In the genomic region with DNA sequence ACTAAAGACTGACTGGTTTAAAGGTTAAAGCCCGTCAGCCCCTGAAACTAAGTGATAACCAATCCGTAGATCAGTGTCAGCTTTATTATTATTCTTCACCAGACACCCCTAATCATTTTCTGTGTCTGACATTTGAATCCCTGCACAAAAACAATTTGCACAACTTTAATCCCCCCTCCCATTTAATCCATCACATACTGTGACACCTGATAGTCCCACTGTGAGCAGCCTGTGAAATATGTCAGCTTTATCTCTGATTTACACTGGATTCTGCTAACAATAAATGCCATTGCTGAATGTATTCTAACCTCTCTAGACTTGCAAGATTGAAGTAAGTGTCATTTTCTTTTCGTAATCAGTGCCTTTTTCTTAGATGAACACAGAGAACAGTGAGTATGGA, we compare ENCODE assay signal across 26 cellular contexts.
A peak's percentile ranks its signal among the peaks of the same experiment; 100 is the strongest.
DNase-seq lines count a peak whose midpoint lies in the region; ATAC-seq, FAIRE-seq and TF ChIP-seq lines count a peak whose summit lies in the region.
"Had no signal": no experiment of that assay in that cellular context is flagged by ENCODE, and none has a peak within 500 bp of the region (broad histone marks: within the 10 kb centered on the region; RNA-seq: fewer than 3 reads in every experiment).

No MANE protein-coding gene starts in this region.

- no peak overlapping the region for H3K4me2 ChIP-seq in mesendoderm (ENCODE audit: low read length)
- H3K4me2 ChIP-seq: A549; BLaER1 treated with 17β-estradiol and CSF1 and Interleukin-3, amounts not matched to agents 10 nM and 100 nM had no signal

- FAIRE-seq in D721Med (lab: Jason Lieb, UNC): peak; percentile 21
- FAIRE-seq: A549, G401.6, GM12891, GM19239 had no signal

- H2BK15ac ChIP-seq in mesendoderm (replicated peaks; ENCODE audit: low read depth): no peak overlapping the region

- no peaks in the 10 kb centered on the region for H3K4me1 ChIP-seq in mesendoderm (ENCODE audit: control insufficient read depth, low read depth, low read length)
- H3K4me1 ChIP-seq: A549; BLaER1 treated with 17β-estradiol and CSF1 and Interleukin-3, amounts not matched to agents 10 nM and 100 nM; Caco-2 had no signal

- no peaks in the 10 kb centered on the region for H3K4me1 Mint-ChIP-seq in activated CD8-positive, alpha-beta T cell treated with anti-CD3 and anti-CD28 coated beads, Interleukin-2, amount 10 ng/mL, durations not matched to agents 7 days and 5 days (ENCODE audit: low read depth)
- H3K4me1 Mint-ChIP-seq: B cell had no signal

- H3K27me3 Mint-ChIP-seq in activated CD8-positive, alpha-beta T cell treated with anti-CD3 and anti-CD28 coated beads, Interleukin-2, amount 10 ng/mL, durations not matched to agents 7 days and 5 days (ENCODE audit: low read depth): no peaks in the 10 kb centered on the region
- H3K27me3 Mint-ChIP-seq: B cell; CD4-positive, alpha-beta T cell had no signal

- peaks cover 8% of the 10 kb centered on the region for H3K9me3 Mint-ChIP-seq in activated CD8-positive, alpha-beta T cell treated with anti-CD3 and anti-CD28 coated beads, Interleukin-2, amount 10 ng/mL, durations not matched to agents 7 days and 5 days (ENCODE audit: insufficient read depth)

- no peak overlapping the region for H3K9ac ChIP-seq in mesendoderm (ENCODE audit: low read length)
- H3K9ac ChIP-seq: BLaER1 treated with 17β-estradiol and CSF1 and Interleukin-3, amounts not matched to agents 10 nM and 100 nM had no signal

- H4K5ac ChIP-seq in mesendoderm (ENCODE audit: low read length): no peak overlapping the region

- no peak overlapping the region for H4K8ac ChIP-seq in mesendoderm (ENCODE audit: low read depth, low read length)

- no peaks in the 10 kb centered on the region for H3K36me3 Mint-ChIP-seq in activated CD8-positive, alpha-beta T cell treated with anti-CD3 and anti-CD28 coated beads, Interleukin-2, amount 10 ng/mL, durations not matched to agents 7 days and 5 days (ENCODE audit: low read depth)
- H3K36me3 Mint-ChIP-seq: CD8-positive, alpha-beta T cell had no signal

- no peak overlapping the region for H3K4me3 ChIP-seq in mesendoderm (ENCODE audit: low read length)
- H3K4me3 ChIP-seq: A549; BLaER1 treated with 17β-estradiol and CSF1 and Interleukin-3, amounts not matched to agents 10 nM and 100 nM had no signal

- no peak overlapping the region for H3K27ac ChIP-seq in mesendoderm (ENCODE audit: low read depth, low read length)
- H3K27ac ChIP-seq: 22Rv1; A549; BLaER1 treated with 17β-estradiol and CSF1 and Interleukin-3, amounts not matched to agents 10 nM and 100 nM; C4-2B had no signal

- H3K79me1 ChIP-seq in mesendoderm (ENCODE audit: low read length): no peaks in the 10 kb centered on the region

- no peak overlapping the region for H2AK5ac ChIP-seq in mesendoderm (ENCODE audit: low read length)

- no peak overlapping the region for H2BK120ac ChIP-seq in mesendoderm (ENCODE audit: low read depth, low read length)

- no peak overlapping the region for H3K23ac ChIP-seq in mesendoderm (ENCODE audit: low read length)

- WGBS in mesendoderm (ENCODE audit: extremely low coverage, insufficient coverage, low lambda C conversion rate): no CpG with 5 or more reads among the region's 3 CpGs

- H3K36me3 ChIP-seq in mesendoderm (ENCODE audit: control insufficient read depth, insufficient read depth, low read length): no peaks in the 10 kb centered on the region
- H3K36me3 ChIP-seq: BLaER1 treated with 17β-estradiol and CSF1 and Interleukin-3, amounts not matched to agents 10 nM and 100 nM had no signal

- no peak for TF ChIP-seq CTCF in D721Med (IDR thresholded peaks at IDR 0.05; ENCODE audit: insufficient read depth, missing control alignments)

- H3K18ac ChIP-seq in mesendoderm (ENCODE audit: low read length): no peak overlapping the region

- no peaks in the 10 kb centered on the region for H3K79me2 ChIP-seq in mesendoderm (ENCODE audit: control insufficient read depth, insufficient read depth, low read length)

- no peak overlapping the region for H3K56ac ChIP-seq in mesendoderm (ENCODE audit: low read length)

- no peak overlapping the region for H3K27ac Mint-ChIP-seq in activated CD8-positive, alpha-beta T cell treated with anti-CD3 and anti-CD28 coated beads, Interleukin-2, amount 10 ng/mL, durations not matched to agents 7 days and 5 days
- H3K27ac Mint-ChIP-seq: B cell; CD4-positive, alpha-beta T cell; CD8-positive, alpha-beta T cell had no signal

- no peak overlapping the region for H3K4me3 Mint-ChIP-seq in activated CD8-positive, alpha-beta T cell treated with anti-CD3 and anti-CD28 coated beads, Interleukin-2, amount 10 ng/mL, durations not matched to agents 7 days and 5 days
- H3K4me3 Mint-ChIP-seq: B cell; CD4-positive, alpha-beta T cell; CD8-positive, alpha-beta T cell had no signal

- no peak for DNase-seq in D721Med (ENCODE audit: insufficient read length, low spot score)
- peak; percentile 91 for DNase-seq in NCI-H69 (lab: John Stamatoyannopoulos, UW)
- DNase-seq in NCI-H82 treated with DMSO at 0.1 percent for 48 hours (lab: John Stamatoyannopoulos, UW; ENCODE audit: unreplicated experiment): peak; percentile 35
- peak; percentile 5 for DNase-seq in mesendoderm
- DNase-seq in NCI-H2196 (lab: John Stamatoyannopoulos, UW; ENCODE audit: unreplicated experiment): no peak
- no peak for DNase-seq in DMS53 treated with DMSO at 0.1 percent for 48 hours (lab: John Stamatoyannopoulos, UW; ENCODE audit: unreplicated experiment)
- no peak for DNase-seq in activated CD8-positive, alpha-beta T cell treated with anti-CD3 and anti-CD28 coated beads, Interleukin-2, amount 10 ng/mL, durations not matched to agents 7 days and 5 days
- DNase-seq: AML-193; Caco-2; Calu3; CD4-positive, alpha-beta T cell; CD8-positive, alpha-beta T cell; DMS 273 treated with DMSO at 0.1 percent for 48 hours; DMS153; DMS53; DMS79 treated with DMSO at 0.1 percent for 48 hours; GF-D8 had no signal

- POLR2A ChIA-PET in activated CD8-positive, alpha-beta T cell treated with anti-CD3 and anti-CD28 coated beads, Interleukin-2, amount 10 ng/mL, durations not matched to agents 7 days and 5 days (lab: Charles Lee): no interaction called here

- no peak overlapping the region for H3K4ac ChIP-seq in mesendoderm (ENCODE audit: low read depth, low read length)

- CTCF ChIA-PET in activated CD8-positive, alpha-beta T cell treated with anti-CD3 and anti-CD28 coated beads, Interleukin-2, amount 10 ng/mL, durations not matched to agents 7 days and 5 days (lab: Charles Lee): no interaction called here

- H2BK5ac ChIP-seq in mesendoderm (ENCODE audit: low read length): no peak overlapping the region

- H3K27me3 ChIP-seq in mesendoderm (ENCODE audit: insufficient read depth, low read length, poor library complexity): no peaks in the 10 kb centered on the region
- H3K27me3 ChIP-seq: BLaER1 treated with 17β-estradiol and CSF1 and Interleukin-3, amounts not matched to agents 10 nM and 100 nM had no signal

- ATAC-seq in GM21381 (IDR thresholded peaks at IDR 0.05; ENCODE audit: unreplicated experiment): no peak
- ATAC-seq in activated CD8-positive, alpha-beta T cell treated with anti-CD3 and anti-CD28 coated beads, Interleukin-2, amount 10 ng/mL, durations not matched to agents 7 days and 5 days: no peak
- ATAC-seq: A549; CD8-positive, alpha-beta T cell had no signal

Comparison
In these comparisons a context has a peak if more than half of its experiments do, and no peak if none do; other contexts are left out.
1. DNase-seq: peak in NCI-H69 (single experiment), NCI-H82 treated with DMSO at 0.1 percent for 48 hours (single experiment) and mesendoderm (single experiment); none in D721Med (single experiment), NCI-H2196 (single experiment), DMS53 treated with DMSO at 0.1 percent for 48 hours (single experiment) and activated CD8-positive, alpha-beta T cell treated with anti-CD3 and anti-CD28 coated beads, Interleukin-2, amount 10 ng/mL, durations not matched to agents 7 days and 5 days (single experiment).